Comparison of ENCODE assay signal across 28 cellular contexts in genomic region chr11:14347991-14348390, GRCh38. TPM values are rescaled to one million over a fixed set of nuclear protein-coding genes. Genes with fewer than 3 reads are reported as not detected.
A peak's percentile ranks its signal among the peaks of the same experiment; 100 is the strongest.
DNase-seq lines count a peak whose midpoint lies in the region; ATAC-seq lines count a peak whose summit lies in the region.
"Had no signal": no experiment of that assay in that cellular context is flagged by ENCODE, and none has a peak within 500 bp of the region (broad histone marks: within the 10 kb centered on the region; RNA-seq: fewer than 3 reads in every experiment).

No MANE protein-coding gene starts in this region.

- peaks cover 27% of the 10 kb centered on the region for H3K9me3 Mint-ChIP-seq in activated naive CD8-positive, alpha-beta T cell treated with anti-CD3 and anti-CD28 coated beads, Interleukin-2, amount 50 U/mL, for 24 hours
- H3K9me3 Mint-ChIP-seq in activated naive CD8-positive, alpha-beta T cell treated with anti-CD3 and anti-CD28 coated beads for 36 hours = peaks cover 26% of the 10 kb centered on the region
- H3K9me3 Mint-ChIP-seq in immature natural killer cell = peaks cover 0 to 7% (median 0%) of the 10 kb centered on the region in 6 donors

- in situ Hi-C loops in G401 (cut with HindIII; ENCODE audit: low sequenced_read_pairs) = no loop called here

- peaks cover 51% of the 10 kb centered on the region for H3K36me3 Mint-ChIP-seq in activated naive CD8-positive, alpha-beta T cell treated with anti-CD3 and anti-CD28 coated beads, Interleukin-2, amount 50 U/mL, for 24 hours (ENCODE audit: low read depth)
- peaks cover 59% of the 10 kb centered on the region for H3K36me3 Mint-ChIP-seq in activated naive CD8-positive, alpha-beta T cell treated with anti-CD3 and anti-CD28 coated beads for 36 hours
- H3K36me3 Mint-ChIP-seq in immature natural killer cell = peaks cover 7 to 10% (median 9%) of the 10 kb centered on the region in 3 donors

- H3K4me1 Mint-ChIP-seq in activated naive CD8-positive, alpha-beta T cell treated with anti-CD3 and anti-CD28 coated beads, Interleukin-2, amount 50 U/mL, for 24 hours = peaks cover 52% of the 10 kb centered on the region
- peaks cover 38% of the 10 kb centered on the region for H3K4me1 Mint-ChIP-seq in activated naive CD8-positive, alpha-beta T cell treated with anti-CD3 and anti-CD28 coated beads for 36 hours
- H3K4me1 Mint-ChIP-seq in immature natural killer cell = peaks cover 69 to 93% of the 10 kb centered on the region in 2 donors

- peak overlapping the region; percentile 14 for H3K27ac Mint-ChIP-seq in activated naive CD8-positive, alpha-beta T cell treated with anti-CD3 and anti-CD28 coated beads, Interleukin-2, amount 50 U/mL, for 24 hours
- no peak overlapping the region for H3K27ac Mint-ChIP-seq in activated naive CD8-positive, alpha-beta T cell treated with anti-CD3 and anti-CD28 coated beads for 36 hours
- peak overlapping the region; percentile 4 to 86 (median 48) for H3K27ac Mint-ChIP-seq in immature natural killer cell
- H3K27ac Mint-ChIP-seq: activated CD4-positive, alpha-beta T cell treated with anti-CD3 and anti-CD28 coated beads for 36 hours; CD8-positive, alpha-beta memory T cell; stimulated activated naive CD8-positive, alpha-beta T cell treated with anti-CD3 and anti-CD28 coated beads, Interleukin-15, amount 100 ng/mL, for 72 hours; T-helper 2 cell treated with Interferon-gamma antibody and Interleukin-4, amounts not matched to agents 5 μg/mL and 100 μg/mL, for 36 hours had no signal

- DNase-seq in activated naive CD8-positive, alpha-beta T cell treated with anti-CD3 and anti-CD28 coated beads, Interleukin-2, amount 50 U/mL, for 24 hours = no peak
- DNase-seq in activated naive CD8-positive, alpha-beta T cell treated with anti-CD3 and anti-CD28 coated beads for 36 hours = no peak
- DNase-seq in NCI-H748 treated with DMSO at 0.1 percent for 48 hours (lab: John Stamatoyannopoulos, UW) = peak; percentile 8
- DNase-seq in immature natural killer cell = no peak
- no peak for DNase-seq in G401 (ENCODE audit: low spot score)
- DNase-seq in NCI-H82 (lab: John Stamatoyannopoulos, UW) = no peak
- DNase-seq: ACHN; activated CD4-positive, alpha-beta T cell treated with anti-CD3 and anti-CD28 coated beads for 36 hours; activated CD8-positive, alpha-beta memory T cell treated with anti-CD3 and anti-CD28 coated beads for 24 hours; activated effector memory CD4-positive, alpha-beta T cell treated with Interleukin-2 at 50 U/mL for 16 hours; activated T-cell treated with anti-CD3 and anti-CD28 coated beads for 4 hours; BE2C; CD8-positive, alpha-beta memory T cell; central memory CD4-positive, alpha-beta T cell; cortex of kidney; DMS 273 treated with DMSO at 0.1 percent for 48 hours; effector memory CD4-positive, alpha-beta T cell; EL; Kasumi-1; NCI-H146; NCI-H2107; right cardiac atrium; stimulated activated CD4-positive, alpha-beta T cell treated with anti-CD3 and anti-CD28 coated beads, Interleukin-1b, Interleukin-23, amount 100 ng/mL, for 48 hours; stimulated activated naive CD8-positive, alpha-beta T cell treated with anti-CD3 and anti-CD28 coated beads, Interleukin-15, amount 100 ng/mL, for 72 hours had no signal

- no peaks in the 10 kb centered on the region for H3K27me3 Mint-ChIP-seq in activated naive CD8-positive, alpha-beta T cell treated with anti-CD3 and anti-CD28 coated beads, Interleukin-2, amount 50 U/mL, for 24 hours
- no peaks in the 10 kb centered on the region for H3K27me3 Mint-ChIP-seq in activated naive CD8-positive, alpha-beta T cell treated with anti-CD3 and anti-CD28 coated beads for 36 hours
- H3K27me3 Mint-ChIP-seq in immature natural killer cell (ENCODE audit: low read depth in 3 of 3) = no peaks in the 10 kb centered on the region
- H3K27me3 Mint-ChIP-seq: activated CD4-positive, alpha-beta T cell treated with anti-CD3 and anti-CD28 coated beads for 36 hours; CD8-positive, alpha-beta memory T cell; stimulated activated naive CD8-positive, alpha-beta T cell treated with anti-CD3 and anti-CD28 coated beads, Interleukin-15, amount 100 ng/mL, for 72 hours had no signal

- H3K4me3 Mint-ChIP-seq in activated naive CD8-positive, alpha-beta T cell treated with anti-CD3 and anti-CD28 coated beads, Interleukin-2, amount 50 U/mL, for 24 hours = no peak overlapping the region
- no peak overlapping the region for H3K4me3 Mint-ChIP-seq in activated naive CD8-positive, alpha-beta T cell treated with anti-CD3 and anti-CD28 coated beads for 36 hours
- H3K4me3 Mint-ChIP-seq in immature natural killer cell = peak overlapping the region in 2 of 5 donors; percentile 5 to 9
- H3K4me3 Mint-ChIP-seq: activated CD4-positive, alpha-beta T cell treated with anti-CD3 and anti-CD28 coated beads for 36 hours; CD8-positive, alpha-beta memory T cell; stimulated activated naive CD8-positive, alpha-beta T cell treated with anti-CD3 and anti-CD28 coated beads, Interleukin-15, amount 100 ng/mL, for 72 hours; T-helper 2 cell treated with Interferon-gamma antibody and Interleukin-4, amounts not matched to agents 5 μg/mL and 100 μg/mL, for 36 hours had no signal

- no peak for ATAC-seq in activated naive CD8-positive, alpha-beta T cell treated with anti-CD3 and anti-CD28 coated beads, Interleukin-2, amount 50 U/mL, for 24 hours
- no peak for ATAC-seq in GM21529 (IDR thresholded peaks at IDR 0.05; ENCODE audit: unreplicated experiment)
- ATAC-seq: activated CD4-positive, alpha-beta T cell treated with anti-CD3 and anti-CD28 coated beads for 36 hours; left lobe of liver; right cardiac atrium; Right ventricle myocardium inferior; stimulated activated naive CD8-positive, alpha-beta T cell treated with anti-CD3 and anti-CD28 coated beads, Interleukin-15, amount 100 ng/mL, for 72 hours had no signal

RNA-seq across cellular contexts. Expression of gene RRAS2, which starts 11.0 kb away (rescaled TPM):
- 10 to 100 TPM; 70.7 to 72.7 TPM for total RNA-seq in activated naive CD8-positive, alpha-beta T cell treated with anti-CD3 and anti-CD28 coated beads for 36 hours
- 10 to 100 TPM; 66.4 to 96.4 (median 85.9) TPM for polyA plus RNA-seq in immature natural killer cell
- 62.8 and 78.0 TPM in 2 replicates for total RNA-seq in G401 (2014; rRNA removed; shearing (Covaris generic))
